ENCODE assay signal across 8 cellular contexts in the genomic region with DNA sequence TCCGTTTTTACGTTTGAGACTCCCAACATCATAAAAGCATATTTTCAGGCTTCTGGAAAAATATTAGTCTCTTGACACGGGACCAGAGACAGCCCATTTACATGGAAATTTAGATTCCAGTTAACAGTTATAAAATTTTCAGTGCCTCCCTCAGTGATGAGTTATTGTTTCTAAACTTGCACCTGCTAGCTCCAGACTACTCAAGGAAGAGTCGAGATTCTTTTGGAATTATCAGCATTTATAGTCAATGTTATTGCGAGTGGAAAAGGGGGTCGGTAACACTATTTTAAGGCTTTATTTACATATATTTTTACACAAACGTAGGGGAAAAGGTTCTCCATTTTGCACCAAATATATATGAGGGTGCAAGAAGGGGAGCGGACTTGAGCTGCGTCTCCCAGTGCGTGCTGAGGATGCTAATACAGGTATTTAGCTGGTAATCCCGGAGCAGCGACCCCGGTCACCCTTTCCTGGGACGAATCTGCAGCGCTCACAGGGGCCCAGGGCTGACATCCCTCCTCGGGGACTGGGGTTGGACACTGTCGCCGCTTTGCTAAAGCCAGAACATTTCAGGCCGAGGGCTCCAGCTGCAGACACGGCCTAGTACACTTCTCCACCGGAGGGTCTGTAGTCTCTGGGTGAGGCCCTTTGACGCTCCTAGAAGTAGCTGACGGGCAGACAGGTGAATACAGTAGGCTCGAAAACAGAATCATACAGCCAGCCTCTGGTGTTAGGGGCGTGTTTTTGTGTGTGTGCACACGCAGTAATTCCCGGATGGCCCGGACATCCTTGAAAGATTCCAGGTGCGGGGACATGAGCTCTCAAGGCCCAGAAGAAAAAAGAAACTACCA. TPM values are rescaled to one million over a fixed set of nuclear protein-coding genes. Genes with fewer than 3 reads are reported as not detected.
DNase-seq lines count a peak whose midpoint lies in the region; ATAC-seq and TF ChIP-seq lines count a peak whose summit lies in the region.

No MANE protein-coding gene starts in this region.

- TF ChIP-seq CTCF in ascending aorta (IDR thresholded peaks at IDR 0.05): no peak

- no peaks in the 10 kb centered on the region for H3K9me3 Mint-ChIP-seq in activated CD4-positive, alpha-beta T cell treated with anti-CD3 and anti-CD28 coated beads, Interleukin-2, amount 10 ng/mL, durations not matched to agents 7 days and 5 days

- H3K27me3 ChIP-seq in ascending aorta: no peaks in the 10 kb centered on the region
- no peaks in the 10 kb centered on the region for H3K27me3 ChIP-seq in layer of hippocampus (ENCODE audit: control insufficient read depth, insufficient read depth, low read length)
- H3K27me3 ChIP-seq in thymus (ENCODE audit: control insufficient read depth, insufficient read depth): no peaks in the 10 kb centered on the region

- no peak for ATAC-seq in GM18511 (IDR thresholded peaks at IDR 0.05; ENCODE audit: unreplicated experiment)

- no peaks in the 10 kb centered on the region for H3K27me3 Mint-ChIP-seq in activated CD4-positive, alpha-beta T cell treated with anti-CD3 and anti-CD28 coated beads, Interleukin-2, amount 10 ng/mL, durations not matched to agents 7 days and 5 days

- CTCF ChIA-PET in activated CD4-positive, alpha-beta T cell treated with anti-CD3 and anti-CD28 coated beads, Interleukin-2, amount 10 ng/mL, durations not matched to agents 7 days and 5 days (lab: Charles Lee): interaction anchor here (1.0 to 3.6 kb wide), 4 partner anchors 8 to 104 kb away, joined by 3 to 21 read pairs (median 6); partner anchors contain the start of genes PCNP and RPL24

- DNase-seq in activated CD4-positive, alpha-beta T cell treated with anti-CD3 and anti-CD28 coated beads, Interleukin-2, amount 10 ng/mL, durations not matched to agents 7 days and 5 days: no peak
- DNase-seq in activated CD4-positive, alpha-beta T cell treated with anti-CD3 and anti-CD28 coated beads, Interleukin-2, amount 50 U/mL, for 48 hours: no peak
- DNase-seq in ascending aorta (ENCODE audit: low spot score in 2 of 2) (no peak), GM19238 (ENCODE audit: insufficient read length, low spot score) (no peak), NCI-H526 treated with DMSO at 0.1 percent for 48 hours (lab: John Stamatoyannopoulos, UW) (no peak)

- H3K9me3 ChIP-seq in ascending aorta: no peaks in the 10 kb centered on the region
- H3K9me3 ChIP-seq in thymus (ENCODE audit: control insufficient read depth): no peaks in the 10 kb centered on the region

- peaks cover 51% of the 10 kb centered on the region for H3K4me1 Mint-ChIP-seq in activated CD4-positive, alpha-beta T cell treated with anti-CD3 and anti-CD28 coated beads, Interleukin-2, amount 10 ng/mL, durations not matched to agents 7 days and 5 days

- intact Hi-C loops in ascending aorta (cut with DNase I): loop anchor here (1.0 to 5.0 kb wide), 7 partner anchors 9 to 1277 kb away; partner anchors contain the start of genes LNP1, NFKBIZ, NXPE3 and RPL24

- H3K36me3 Mint-ChIP-seq in activated CD4-positive, alpha-beta T cell treated with anti-CD3 and anti-CD28 coated beads, Interleukin-2, amount 10 ng/mL, durations not matched to agents 7 days and 5 days (ENCODE audit: low read depth): peaks cover 43% of the 10 kb centered on the region

- H3K27ac Mint-ChIP-seq in activated CD4-positive, alpha-beta T cell treated with anti-CD3 and anti-CD28 coated beads, Interleukin-2, amount 10 ng/mL, durations not matched to agents 7 days and 5 days: peak overlapping the region; percentile 98

- H3K36me3 ChIP-seq in ascending aorta (peaks cover 30 to 31% of the 10 kb centered on the region in 2 donors), thymus (ENCODE audit: control insufficient read depth, insufficient read depth) (peaks cover 24% of the 10 kb centered on the region)

- peak overlapping the region; percentile 93 for H3K4me3 Mint-ChIP-seq in activated CD4-positive, alpha-beta T cell treated with anti-CD3 and anti-CD28 coated beads, Interleukin-2, amount 10 ng/mL, durations not matched to agents 7 days and 5 days

- H3K4me3 ChIP-seq in ascending aorta (peak overlapping the region; percentile 43 to 94), thymus (ENCODE audit: low read length) (peak overlapping the region; percentile 96)

- WGBS in thymus: 77% methylated on average over 29 of the region's 29 CpGs

- H3K4me1 ChIP-seq in ascending aorta (peaks cover 5 to 12% of the 10 kb centered on the region in 2 donors), thymus (ENCODE audit: control insufficient read depth, insufficient read depth, low read length) (peaks cover 6% of the 10 kb centered on the region)

- H3K27ac ChIP-seq in ascending aorta (peak overlapping the region; percentile 10 to 17), layer of hippocampus (ENCODE audit: low read depth, low read length) (peak overlapping the region; percentile 80), thymus (ENCODE audit: low read depth) (peak overlapping the region; percentile 80)

- POLR2A ChIA-PET in activated CD4-positive, alpha-beta T cell treated with anti-CD3 and anti-CD28 coated beads, Interleukin-2, amount 10 ng/mL, durations not matched to agents 7 days and 5 days (lab: Charles Lee): interaction anchor here (1.0 to 1.1 kb wide), 2 partner anchors 9 to 104 kb away, joined by 3 to 4 read pairs; partner anchors contain the start of genes PCNP and RPL24

RNA-seq across cellular contexts. Expression of gene ZBTB11, which starts 0.7 kb away (rescaled TPM):
- 10 to 100 TPM; 30.5 to 34.0 TPM for total RNA-seq in activated CD4-positive, alpha-beta T cell treated with anti-CD3 and anti-CD28 coated beads, Interleukin-2, amount 10 ng/mL, durations not matched to agents 7 days and 5 days
- total RNA-seq in ascending aorta: 16.5 TPM
- polyA plus RNA-seq in thymus: 19.8 TPM

RNA-seq across cellular contexts. Expression of gene RPL24, which starts 8.9 kb away (rescaled TPM):
- total RNA-seq in activated CD4-positive, alpha-beta T cell treated with anti-CD3 and anti-CD28 coated beads, Interleukin-2, amount 10 ng/mL, durations not matched to agents 7 days and 5 days: 1,000 to 10,000 TPM; 1,026 to 1,105 TPM
- total RNA-seq in ascending aorta: 654 TPM
- polyA plus RNA-seq in thymus: 3,832 TPM

RNA-seq across cellular contexts. Expression of gene CEP97, which starts 46.8 kb away (rescaled TPM):
- total RNA-seq in activated CD4-positive, alpha-beta T cell treated with anti-CD3 and anti-CD28 coated beads, Interleukin-2, amount 10 ng/mL, durations not matched to agents 7 days and 5 days: 10 to 100 TPM; 23.7 to 24.5 TPM
- 1.3 TPM for total RNA-seq in ascending aorta
- polyA plus RNA-seq in thymus: 4.5 TPM

Comparison
In these comparisons a context has a peak if more than half of its experiments do, and no peak if none do; other contexts are left out.
1. H3K27ac ChIP-seq: peak in every context shown above with its lines; median percentile 80 in layer of hippocampus; 80 in thymus; 14 in ascending aorta.
2. RNA of gene CEP97, which starts 46.8 kb away (total RNA-seq): 23.7 to 24.5 TPM in activated CD4-positive, alpha-beta T cell treated with anti-CD3 and anti-CD28 coated beads, Interleukin-2, amount 10 ng/mL, durations not matched to agents 7 days and 5 days; 1.3 TPM in ascending aorta (single experiment); every median in the first group is over 10 times any median in the second.